12 cellular contexts compared by ENCODE assay signal in genomic region chr6:32658268-32658897, GRCh38. TPM values are rescaled to one million over a fixed set of nuclear protein-coding genes. Genes with fewer than 3 reads are reported as not detected.
"Had no signal": no experiment of that assay in that cellular context is flagged by ENCODE, and none has a peak within 500 bp of the region (broad histone marks: within the 10 kb centered on the region; RNA-seq: fewer than 3 reads in every experiment).

No MANE protein-coding gene starts in this region.

- H3K27ac Mint-ChIP-seq: activated CD8-positive, alpha-beta T cell treated with anti-CD3 and anti-CD28 coated beads for 36 hours had no signal

- DNase-seq: activated CD8-positive, alpha-beta memory T cell treated with anti-CD3 and anti-CD28 coated beads, Interleukin-2, amount 50 U/mL, for 4 hours; activated CD8-positive, alpha-beta T cell treated with anti-CD3 and anti-CD28 coated beads for 36 hours; dermis blood vessel endothelial cell; hypothalamus; naive thymus-derived CD4-positive, alpha-beta T cell; posterior cingulate gyrus; small intestine; SW 1271; T-helper 9 cell had no signal

- ATAC-seq: activated CD8-positive, alpha-beta T cell treated with anti-CD3 and anti-CD28 coated beads for 36 hours; esophagus mucosa; naive thymus-derived CD4-positive, alpha-beta T cell had no signal

- H3K9me3 ChIP-seq: tibial nerve had no signal

- H3K36me3 ChIP-seq: tibial nerve had no signal

- H3K4me3 Mint-ChIP-seq: activated CD8-positive, alpha-beta T cell treated with anti-CD3 and anti-CD28 coated beads for 36 hours; naive thymus-derived CD4-positive, alpha-beta T cell had no signal

- FAIRE-seq: endometrium, small intestine had no signal

- H3K4me1 ChIP-seq: tibial nerve had no signal

- H3K4me3 ChIP-seq: tibial nerve had no signal

- H3K27ac ChIP-seq: tibial nerve had no signal

- H3K27me3 ChIP-seq: tibial nerve had no signal

RNA-seq across cellular contexts. Expression of gene HLA-DQB1, which starts 8.1 kb away (rescaled TPM):
- total RNA-seq: dermis blood vessel endothelial cell had no signal

RNA-seq across cellular contexts. Expression of gene HLA-DQA1, which starts 21.2 kb away (rescaled TPM):
- total RNA-seq: dermis blood vessel endothelial cell had no signal
